5 cellular contexts compared by ENCODE assay signal in the genomic region with DNA sequence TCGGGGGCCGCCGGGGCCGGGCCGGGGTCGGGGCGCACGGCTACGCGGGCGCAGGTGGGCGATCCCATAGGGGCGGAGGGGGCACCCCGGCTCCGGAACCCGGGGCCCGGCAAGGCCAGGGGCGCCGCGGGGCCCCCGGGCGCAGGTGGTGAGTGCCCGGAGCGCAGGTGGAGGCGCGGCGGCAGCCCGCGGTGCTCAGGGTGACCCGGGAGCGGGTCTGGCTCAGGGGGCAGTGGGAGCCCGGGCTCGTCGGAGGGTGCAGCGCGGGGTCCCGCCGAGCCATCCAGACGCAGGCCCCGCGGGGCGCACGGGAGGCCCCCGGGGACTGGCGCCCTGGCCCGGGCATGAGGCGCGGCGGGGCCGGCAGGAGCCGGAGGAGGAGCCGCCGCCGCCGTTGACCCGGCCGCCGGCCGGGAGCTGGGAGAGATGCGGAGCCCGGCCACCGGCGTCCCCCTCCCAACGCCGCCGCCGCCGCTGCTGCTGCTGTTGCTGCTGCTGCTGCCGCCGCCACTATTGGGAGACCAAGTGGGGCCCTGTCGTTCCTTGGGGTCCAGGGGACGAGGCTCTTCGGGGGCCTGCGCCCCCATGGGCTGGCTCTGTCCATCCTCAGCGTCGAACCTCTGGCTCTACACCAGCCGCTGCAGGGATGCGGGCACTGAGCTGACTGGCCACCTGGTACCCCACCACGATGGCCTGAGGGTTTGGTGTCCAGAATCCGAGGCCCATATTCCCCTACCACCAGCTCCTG. TPM values are rescaled to one million over a fixed set of nuclear protein-coding genes. Genes with fewer than 3 reads are reported as not detected.
A peak's percentile ranks its signal among the peaks of the same experiment; 100 is the strongest.
DNase-seq lines count a peak whose midpoint lies in the region; ATAC-seq and TF ChIP-seq lines count a peak whose summit lies in the region.

No MANE protein-coding gene starts in this region.

- ATAC-seq in GM21381 (IDR thresholded peaks at IDR 0.05; ENCODE audit: unreplicated experiment), result peak; percentile 29
- peak; percentile 32 for ATAC-seq in foreskin keratinocyte
- ATAC-seq in HG03025 (IDR thresholded peaks at IDR 0.05; ENCODE audit: low FRiP score, unreplicated experiment), result no peak

- no peak for DNase-seq in Jurkat, Clone E6-1 (ENCODE audit: low read depth, low spot score)
- DNase-seq in foreskin keratinocyte, result no peak

- no peaks in the 10 kb centered on the region for H3K27me3 ChIP-seq in foreskin keratinocyte
- H3K27me3 ChIP-seq in stomach smooth muscle (ENCODE audit: control insufficient read depth in 1 of 2, insufficient read depth in 2 of 2, low read length in 2 of 2), result peaks cover 0 to 1% of the 10 kb centered on the region in 2 donors

- no peak for TF ChIP-seq CTCF in foreskin keratinocyte (conservative IDR thresholded peaks at IDR 0.05)

- no peak overlapping the region for H3K27ac ChIP-seq in foreskin keratinocyte
- no peak overlapping the region for H3K27ac ChIP-seq in stomach smooth muscle (ENCODE audit: low read length)

- peak overlapping the region in 1 of 2 donors; percentile 47 for H3K9ac ChIP-seq in stomach smooth muscle (ENCODE audit: low read length in 2 of 2)

- H3K36me3 ChIP-seq in stomach smooth muscle (ENCODE audit: control insufficient read depth in 2 of 2, insufficient read depth in 2 of 2, low read length in 2 of 2), result peaks cover 0 to 3% of the 10 kb centered on the region in 2 donors

- H3K9me3 ChIP-seq in stomach smooth muscle (ENCODE audit: control insufficient read depth in 2 of 2, low read length in 2 of 2), result no peaks in the 10 kb centered on the region

- H3K4me1 ChIP-seq in foreskin keratinocyte (peaks cover 17% of the 10 kb centered on the region), stomach smooth muscle (ENCODE audit: control insufficient read depth, insufficient read depth, low read length) (peaks cover 37% of the 10 kb centered on the region)

- peak overlapping the region; percentile 41 for H3K4me3 ChIP-seq in Jurkat, Clone E6-1 (ENCODE audit: low read length)
- peak overlapping the region; percentile 50 to 72 for H3K4me3 ChIP-seq in stomach smooth muscle (ENCODE audit: low read length in 2 of 2)

RNA-seq across cellular contexts. Expression of gene CELSR2, which starts 0.5 kb away (rescaled TPM):
- polyA plus RNA-seq in Jurkat, Clone E6-1 (2012; ENCODE audit: insufficient read depth, insufficient read length), result 13.5 TPM
- total RNA-seq in foreskin keratinocyte, result 14.1 and 16.0 TPM in 2 replicates
- 7.9 and 8.1 TPM in 2 replicates for polyA plus RNA-seq in foreskin keratinocyte

RNA-seq across cellular contexts. Expression of gene PSRC1, which starts 33.1 kb away (rescaled TPM):
- polyA plus RNA-seq in Jurkat, Clone E6-1 (2012; ENCODE audit: insufficient read depth, insufficient read length), result 39.1 TPM
- total RNA-seq in foreskin keratinocyte, result 26.6 and 33.5 TPM in 2 replicates
- 24.0 and 33.7 TPM in 2 replicates for polyA plus RNA-seq in foreskin keratinocyte

RNA-seq across cellular contexts. Expression of gene SARS1, which starts 36.1 kb away (rescaled TPM):
- 155 TPM for polyA plus RNA-seq in Jurkat, Clone E6-1 (2012; ENCODE audit: insufficient read depth, insufficient read length)
- total RNA-seq in foreskin keratinocyte, result 225 and 279 TPM in 2 replicates
- polyA plus RNA-seq in foreskin keratinocyte, result 189 and 238 TPM in 2 replicates

RNA-seq across cellular contexts. Expression of gene MYBPHL, which starts 57.0 kb away (rescaled TPM):
- polyA plus RNA-seq in Jurkat, Clone E6-1 (2012; ENCODE audit: insufficient read depth, insufficient read length), result not detected
- 1.1 and 1.2 TPM in 2 replicates for total RNA-seq in foreskin keratinocyte
- polyA plus RNA-seq in foreskin keratinocyte, result 1.7 TPM in 2 replicates
